In genomic region chr1:115539061-115539460, GRCh38 we compare ENCODE assay signal across 1 cellular context.
TF ChIP-seq lines count a peak whose summit lies in the region.

No MANE protein-coding gene starts in this region.

TF ChIP-seq in IMR-90, 13 proteins besides CTCF, POLR2A, EP300 and RAD21 (continued from another document):
- no peak for TF ChIP-seq MAZ (IDR thresholded peaks at IDR 0.05; ENCODE audit: borderline replicate concordance, low read depth, low read length)
- no peak for TF ChIP-seq CHD1 (IDR thresholded peaks at IDR 0.05; ENCODE audit: low read depth, low read length)
- no peak for TF ChIP-seq CEBPB (IDR thresholded peaks at IDR 0.05; ENCODE audit: low read depth, low read length)
